In genomic region chr7:134302120-134302519, GRCh38 we compare ENCODE assay signal across 24 cellular contexts. TPM values are rescaled to one million over a fixed set of nuclear protein-coding genes. Genes with fewer than 3 reads are reported as not detected.
A peak's percentile ranks its signal among the peaks of the same experiment; 100 is the strongest.
DNase-seq lines count a peak whose midpoint lies in the region; ATAC-seq, FAIRE-seq and TF ChIP-seq lines count a peak whose summit lies in the region.
"Had no signal": no experiment of that assay in that cellular context is flagged by ENCODE, and none has a peak within 500 bp of the region (broad histone marks: within the 10 kb centered on the region; RNA-seq: fewer than 3 reads in every experiment).

No MANE protein-coding gene starts in this region.

- H3K4ac ChIP-seq in IMR-90 (ENCODE audit: low read depth, low read length) = no peak overlapping the region

- H2BK120ac ChIP-seq in IMR-90 (ENCODE audit: low read depth, low read length) = no peak overlapping the region

- no peak overlapping the region for H2BK20ac ChIP-seq in IMR-90 (ENCODE audit: low read depth, low read length)

- H3K4me2 ChIP-seq in IMR-90 (ENCODE audit: low read depth, low read length) = no peak overlapping the region

- H3K18ac ChIP-seq in IMR-90 (ENCODE audit: low read depth, low read length) = no peak overlapping the region

- H3K36me3 ChIP-seq in IMR-90 (ENCODE audit: control insufficient read depth, insufficient read depth, low read length) (peaks cover 9% of the 10 kb centered on the region), kidney (ENCODE audit: control insufficient read depth in 1 of 2, insufficient read depth in 2 of 2, low read length in 2 of 2) (peaks cover 14 to 44% of the 10 kb centered on the region in 2 donors)
- H3K36me3 ChIP-seq: MG63 had no signal

- ATAC-seq in IMR-90 (ENCODE audit: low read depth) = peak; percentile 37; the same call in 1 of the 2 replicates
- no peak for ATAC-seq in GM21528 (IDR thresholded peaks at IDR 0.05; ENCODE audit: low FRiP score, unreplicated experiment)
- ATAC-seq in HG03175 (IDR thresholded peaks at IDR 0.05; ENCODE audit: unreplicated experiment) = no peak
- ATAC-seq: GM12878, SK-N-SH treated with all-trans-retinoic acid at 6 μM for 48 hours had no signal

- H3K56ac ChIP-seq in IMR-90 (ENCODE audit: extremely low read depth, insufficient read depth, low read length) = no peak overlapping the region

- H3K27me3 ChIP-seq in IMR-90 (ENCODE audit: control insufficient read depth, insufficient read depth, low read length) (no peaks in the 10 kb centered on the region), dorsolateral prefrontal cortex (no peaks in the 10 kb centered on the region)
- H3K27me3 ChIP-seq: MG63 had no signal

- BruUV-seq in IMR-90 (replicated peaks; lab: Mats Ljungman, UMichigan) = no TSS peak

- H2AK9ac ChIP-seq in IMR-90 (replicated peaks; ENCODE audit: low read depth, low read length, poor library complexity) = no peak overlapping the region

- H3K4me1 ChIP-seq in IMR-90 (ENCODE audit: control insufficient read depth, insufficient read depth, low read length) (peaks cover 4% of the 10 kb centered on the region; the same call in 1 of the 2 replicates), kidney (ENCODE audit: control insufficient read depth in 1 of 2, insufficient read depth in 1 of 2, low read depth in 1 of 2, low read length in 2 of 2) (peaks cover 2 to 12% of the 10 kb centered on the region in 2 donors)
- H3K4me1 ChIP-seq: Caco-2 had no signal

- H4K8ac ChIP-seq in IMR-90 (ENCODE audit: low read depth in 2 of 2, low read length in 2 of 2) = no peak overlapping the region

- H4K5ac ChIP-seq in IMR-90 (ENCODE audit: low read depth, low read length) = no peak overlapping the region

- intact Hi-C loops in IMR-90 (cut with micrococcal nuclease) = no loop called here
- intact Hi-C loops in dorsolateral prefrontal cortex (cut with DNase I) = no loop called here
- intact Hi-C loops in kidney (cut with DNase I) = no loop called here

- H3K9me3 ChIP-seq in IMR-90 (ENCODE audit: control insufficient read depth, insufficient read depth, low read length) (no peaks in the 10 kb centered on the region), kidney (ENCODE audit: control insufficient read depth in 1 of 2, low read length in 2 of 2) (no peaks in the 10 kb centered on the region)
- H3K9me3 ChIP-seq: Caco-2, MG63 had no signal

- no peak overlapping the region for H4K91ac ChIP-seq in IMR-90 (ENCODE audit: insufficient read depth, low read depth, low read length)

- TF ChIP-seq RAD21 in IMR-90 (IDR thresholded peaks at IDR 0.05; ENCODE audit: low read length) = no peak

- DNase-seq in AG08396 (ENCODE audit: low spot score) = peak; percentile 13
- DNase-seq in IMR-90 = peak; percentile 30
- no peak for DNase-seq in dorsolateral prefrontal cortex
- DNase-seq in kidney = no peak
- no peak for DNase-seq in cortex of kidney (lab: John Stamatoyannopoulos, UW)
- no peak for DNase-seq in C1 segment of cervical spinal cord (lab: John Stamatoyannopoulos, UW)
- DNase-seq: AML-193, Caco-2, DMS153, HFFc6, Karpas-422, MG63, NCI-H1092 treated with DMSO at 0.1 percent for 48 hours, NCI-H1694, NCI-H345, NCI-H526 treated with DMSO at 0.1 percent for 48 hours, SHP77 had no signal

- in situ Hi-C loops in IMR-90 (cut with MboI; ENCODE audit: low sequenced_read_pairs) = no loop called here

- H3K4me3 ChIP-seq in IMR-90 (ENCODE audit: insufficient read depth, low read depth, low read length) = no peak overlapping the region
- no peak overlapping the region for H3K4me3 ChIP-seq in dorsolateral prefrontal cortex
- no peak overlapping the region for H3K4me3 ChIP-seq in kidney (ENCODE audit: low read length in 2 of 2)
- H3K4me3 ChIP-seq: GM12878, MG63 had no signal

- no peaks in the 10 kb centered on the region for H4K20me1 ChIP-seq in IMR-90 (ENCODE audit: insufficient read depth, low read length)

- no peak overlapping the region for H2BK15ac ChIP-seq in IMR-90 (ENCODE audit: low read depth, low read length)

- no peaks in the 10 kb centered on the region for H3K79me1 ChIP-seq in IMR-90 (ENCODE audit: low read depth in 1 of 2, low read length in 2 of 2)

- H3K9ac ChIP-seq in IMR-90 (ENCODE audit: low read depth, low read length) = no peak overlapping the region
- no peak overlapping the region for H3K9ac ChIP-seq in kidney (ENCODE audit: low read length in 2 of 2)

- no peak overlapping the region for H2AK5ac ChIP-seq in IMR-90 (ENCODE audit: low read depth, low read length)

- no peak for TF ChIP-seq CTCF in IMR-90 (conservative IDR thresholded peaks at IDR 0.05; ENCODE audit: low read depth, low read length)
- TF ChIP-seq CTCF in dorsolateral prefrontal cortex (IDR thresholded peaks at IDR 0.05 in 54 of 56, conservative IDR thresholded peaks at IDR 0.05 in 2 of 56; ENCODE audit: low read depth in 1 of 56, partially characterized antibody in 56 of 56) = no peak
- no peak for TF ChIP-seq CTCF in kidney (IDR thresholded peaks at IDR 0.05; ENCODE audit: borderline replicate concordance, extremely low read depth, insufficient read depth)

- no peak overlapping the region for H3K14ac ChIP-seq in IMR-90 (replicated peaks; ENCODE audit: low read depth, low read length)

- no peak for TF ChIP-seq POLR2A in IMR-90 (IDR thresholded peaks at IDR 0.05; ENCODE audit: low read depth, low read length)

- no peak overlapping the region for H3K27ac ChIP-seq in IMR-90 (ENCODE audit: insufficient read depth, low read length)
- H3K27ac ChIP-seq in dorsolateral prefrontal cortex = peak overlapping the region in 40 of 59 donors; percentile 1 to 89 (median 62)
- peak overlapping the region; percentile 7 to 23 for H3K27ac ChIP-seq in kidney (ENCODE audit: low read depth in 2 of 2, low read length in 2 of 2)

- peaks cover 2% of the 10 kb centered on the region; the same call in 1 of the 2 replicates for H3K9me1 ChIP-seq in IMR-90 (ENCODE audit: insufficient read depth, low read length)

- POLR2A ChIA-PET in IMR-90 (lab: Charles Lee; ENCODE audit: unreplicated experiment) = no interaction called here

- H3K23ac ChIP-seq in IMR-90 (ENCODE audit: low read depth, low read length) = no peak overlapping the region

- no CpG with 5 or more reads among the region's 2 CpGs for WGBS in IMR-90 (ENCODE audit: extremely low coverage in 2 of 2, insufficient read length in 1 of 2), 2 experiments

- CTCF ChIA-PET in IMR-90 (lab: Yijun Ruan, JAX) = interaction anchor here (0.6 kb wide), 1 partner anchor 15 kb away, joined by 3 read pairs; no protein-coding TSS in a partner anchor

- H2BK5ac ChIP-seq in IMR-90 (ENCODE audit: low read depth, low read length, poor library complexity, severe bottlenecking) = no peak overlapping the region

- no peak for FAIRE-seq in kidney (lab: Jason Lieb, UNC)
- FAIRE-seq: A204.1, G401.6, GM12878, H54 had no signal

- dilution Hi-C loops in IMR-90 (cut with HindIII; ENCODE audit: low sequenced_read_pairs, unreplicated experiment) = no loop called here

- H2AFZ ChIP-seq in IMR-90 (replicated peaks; ENCODE audit: low read length, poor library complexity) = no peak overlapping the region

TF ChIP-seq in IMR-90, 13 proteins besides CTCF, POLR2A, EP300 and RAD21:
- TF ChIP-seq MAFK (IDR thresholded peaks at IDR 0.05; ENCODE audit: low read depth, low read length) (no peak), CHD1 (IDR thresholded peaks at IDR 0.05; ENCODE audit: low read depth, low read length) (no peak), BHLHE40 (IDR thresholded peaks at IDR 0.05; ENCODE audit: low read depth, low read length) (no peak), CEBPB (IDR thresholded peaks at IDR 0.05; ENCODE audit: low read depth, low read length) (no peak), FOS (IDR thresholded peaks at IDR 0.05; ENCODE audit: low read depth, low read length) (no peak), RFX5 (IDR thresholded peaks at IDR 0.05; ENCODE audit: low read depth, low read length) (no peak), RCOR1 (IDR thresholded peaks at IDR 0.05; ENCODE audit: insufficient replicate concordance, low read length) (no peak), ELK1 (IDR thresholded peaks at IDR 0.05; ENCODE audit: borderline replicate concordance, low read depth, low read length) (no peak), SMC3 (IDR thresholded peaks at IDR 0.05; ENCODE audit: low read depth, low read length) (no peak), MXI1 (IDR thresholded peaks at IDR 0.05; ENCODE audit: borderline replicate concordance, low read depth, low read length) (no peak), NFE2L2 (IDR thresholded peaks at IDR 0.05; ENCODE audit: low read depth, low read length) (no peak), USF2 (IDR thresholded peaks at IDR 0.05; ENCODE audit: low read depth, low read length) (no peak), MAZ (IDR thresholded peaks at IDR 0.05; ENCODE audit: borderline replicate concordance, low read depth, low read length) (no peak)
TF ChIP-seq in IMR-90: peak in this region for 0.

RNA-seq across cellular contexts. Expression of gene SLC35B4, which starts 14.6 kb away (rescaled TPM):
- total RNA-seq in IMR-90 (2012; rRNA removed) (15.6 and 19.7 TPM in 2 replicates), dorsolateral prefrontal cortex (10 to 100 TPM; 19.9 to 60.3 (median 38.4) TPM), kidney (12.9 TPM)
- polyA plus RNA-seq in IMR-90 (2012; rRNA removed) (9.9 and 10.0 TPM in 2 replicates), kidney (ENCODE audit: insufficient read depth, low read depth, low replicate concordance) (19.6 TPM)
- polyA plus RNA-seq in IMR-90 (2012; cell fraction: cytosol; rRNA removed) = 2.7 and 3.8 TPM in 2 replicates
- 7.2 and 11.2 TPM in 2 replicates for polyA plus RNA-seq in IMR-90 (2012; cell fraction: nucleus; rRNA removed; ENCODE audit: low replicate concordance)

Comparison
In these comparisons a context has a peak if more than half of its experiments do, and no peak if none do; other contexts are left out.
1. DNase-seq: peak in AG08396 (single experiment) and IMR-90 (single experiment); none in dorsolateral prefrontal cortex (0 of 10), kidney (single experiment), cortex of kidney (single experiment) and C1 segment of cervical spinal cord (0 of 14).